16 cellular contexts compared by ENCODE assay signal in genomic region chr3:101020616-101021015, GRCh38. TPM values are rescaled to one million over a fixed set of nuclear protein-coding genes. Genes with fewer than 3 reads are reported as not detected.
DNase-seq lines count a peak whose midpoint lies in the region; ATAC-seq and TF ChIP-seq lines count a peak whose summit lies in the region.
"Had no signal": no experiment of that assay in that cellular context is flagged by ENCODE, and none has a peak within 500 bp of the region (broad histone marks: within the 10 kb centered on the region; RNA-seq: fewer than 3 reads in every experiment).

No MANE protein-coding gene starts in this region.

- H3K9me3 ChIP-seq in osteoblast (ENCODE audit: low read depth, low read length) = no peaks in the 10 kb centered on the region
- H3K9me3 ChIP-seq: Caco-2, SJSA1 had no signal

- H2AFZ ChIP-seq in osteoblast (ENCODE audit: low read length) = peak overlapping the region; percentile 33

- ATAC-seq in GM18870 (IDR thresholded peaks at IDR 0.05; ENCODE audit: unreplicated experiment) = no peak

- peaks cover 34% of the 10 kb centered on the region for H3K4me1 ChIP-seq in osteoblast (ENCODE audit: insufficient read depth, low read length)
- H3K4me1 ChIP-seq: Caco-2, SJSA1 had no signal

- H3K27ac ChIP-seq in osteoblast (ENCODE audit: low read depth, low read length) = peak overlapping the region; percentile 69
- H3K27ac ChIP-seq: SJSA1 had no signal

- DNase-seq in EL = peak; percentile 88
- DNase-seq in amniotic epithelial cell (ENCODE audit: low read depth) = peak; percentile 11
- DNase-seq in fibroblast of gingiva (ENCODE audit: low read depth) = peak; percentile 41
- DNase-seq in osteoblast (ENCODE audit: insufficient read length, low spot score, missing footprints) = no peak
- no peak for DNase-seq in NCI-H2029 (lab: John Stamatoyannopoulos, UW)
- DNase-seq in GM19238 (ENCODE audit: insufficient read length, low spot score) = no peak
- no peak for DNase-seq in amniotic stem cell (lab: John Stamatoyannopoulos, UW)
- DNase-seq: ACHN, Caco-2, DMS153, KG1, NCI-H1436, NCI-H2029 treated with DMSO at 0.1 percent for 48 hours, NCI-H510A treated with DMSO at 0.1 percent for 48 hours had no signal

- peak overlapping the region; percentile 25 for H3K4me2 ChIP-seq in osteoblast (ENCODE audit: insufficient read depth, low read length)

- H4K20me1 ChIP-seq in osteoblast (ENCODE audit: insufficient read depth, low read length) = no peaks in the 10 kb centered on the region

- H3K27me3 ChIP-seq in osteoblast (ENCODE audit: insufficient read depth, low read length) = no peaks in the 10 kb centered on the region
- H3K27me3 ChIP-seq: SJSA1 had no signal

- TF ChIP-seq CTCF in osteoblast (IDR thresholded peaks at IDR 0.05; ENCODE audit: extremely low read depth, low read depth, low read length) = no peak

- no peaks in the 10 kb centered on the region for H3K79me2 ChIP-seq in osteoblast (ENCODE audit: insufficient read depth, low read length)

- no peak overlapping the region for H3K4me3 ChIP-seq in osteoblast (ENCODE audit: insufficient read depth, low read length)
- H3K4me3 ChIP-seq: SJSA1 had no signal

- no peaks in the 10 kb centered on the region for H3K36me3 ChIP-seq in osteoblast (ENCODE audit: insufficient read depth, low read length)
- H3K36me3 ChIP-seq: SJSA1 had no signal

RNA-seq across cellular contexts. Expression of gene ABI3BP, which starts 27.4 kb away (rescaled TPM):
- total RNA-seq in osteoblast = 130 and 183 TPM in 2 replicates
- total RNA-seq: Caco-2 had no signal

Comparison
In these comparisons a context has a peak if more than half of its experiments do, and no peak if none do; other contexts are left out.
1. DNase-seq: peak in EL (single experiment), amniotic epithelial cell (single experiment) and fibroblast of gingiva (single experiment); none in osteoblast (single experiment), NCI-H2029 (single experiment), GM19238 (single experiment) and amniotic stem cell (single experiment).